Comparison of ENCODE assay signal across 1 cellular context in genomic region chr9:137306546-137307254, GRCh38.
TF ChIP-seq lines count a peak whose summit lies in the region.

No MANE protein-coding gene starts in this region.

TF ChIP-seq in H1, 55 proteins besides CTCF, POLR2A, EP300 and RAD21:
- TF ChIP-seq SIRT6 (IDR thresholded peaks at IDR 0.05; ENCODE audit: low read length) (no peak), CHD1 (IDR thresholded peaks at IDR 0.05; ENCODE audit: low read depth, low read length) (no peak), ATF2 (IDR thresholded peaks at IDR 0.05; ENCODE audit: low read length) (no peak), BACH1 (IDR thresholded peaks at IDR 0.05; ENCODE audit: low read length) (no peak), BRCA1 (IDR thresholded peaks at IDR 0.05; ENCODE audit: low read depth, low read length) (no peak), POU5F1 (IDR thresholded peaks at IDR 0.05; ENCODE audit: low read depth, low read length) (no peak), FOSL1 (IDR thresholded peaks at IDR 0.05; ENCODE audit: insufficient read depth, low read depth, low read length) (no peak), CHD7 (IDR thresholded peaks at IDR 0.05; ENCODE audit: insufficient replicate concordance, low read length) (no peak), SP1 (IDR thresholded peaks at IDR 0.05; ENCODE audit: low read depth, low read length) (no peak)
TF ChIP-seq in H1: peak in this region for 0.
